Comparison of ENCODE assay signal across 39 cellular contexts in the genomic region with DNA sequence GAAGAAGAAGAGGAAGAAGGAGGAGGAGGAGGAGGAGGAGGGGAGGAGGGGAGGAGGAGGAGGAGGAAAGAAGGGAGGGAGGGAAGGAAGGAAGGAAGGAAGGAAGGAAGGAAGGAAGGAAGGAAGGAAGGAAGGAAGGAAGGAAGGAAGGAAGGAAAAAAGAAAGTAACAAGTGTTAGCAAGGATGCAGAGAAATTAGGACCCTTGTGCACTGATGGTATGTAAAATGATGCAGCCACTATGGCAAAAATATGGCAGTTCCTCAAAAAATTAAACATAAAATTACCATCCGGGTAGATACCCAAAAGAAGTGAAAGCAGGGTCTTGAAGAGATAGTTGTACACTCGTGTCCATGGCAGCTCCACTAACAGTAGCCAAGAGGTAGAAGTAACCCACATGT.
"Had no signal": no experiment of that assay in that cellular context is flagged by ENCODE, and none has a peak within 500 bp of the region (broad histone marks: within the 10 kb centered on the region; RNA-seq: fewer than 3 reads in every experiment).

No MANE protein-coding gene starts in this region.

- DNase-seq: activated effector memory CD4-positive, alpha-beta T cell treated with anti-CD3 and anti-CD28 coated beads, Interleukin-2, amount 50 U/mL, for 16 hours; activated effector memory CD4-positive, alpha-beta T cell treated with Interleukin-2 at 50 U/mL for 16 hours; activated gamma-delta T cell; activated gamma-delta T cell treated with Interleukin-2 at 50 U/mL for 16 hours; activated naive CD4-positive, alpha-beta T cell; activated naive CD4-positive, alpha-beta T cell treated with anti-CD3 and anti-CD28 coated beads for 36 hours; activated naive CD4-positive, alpha-beta T cell treated with anti-CD3 and anti-CD28 coated beads, Interleukin-2, amount 10 ng/mL, durations not matched to agents 7 days and 5 days; activated naive CD4-positive, alpha-beta T cell treated with anti-CD3 and anti-CD28 coated beads, Interleukin-2, amount 50 U/mL, for 16 hours; activated naive CD4-positive, alpha-beta T cell treated with Interleukin-2 at 50 U/mL for 16 hours; activated naive CD8-positive, alpha-beta T cell treated with anti-CD3 and anti-CD28 coated beads for 36 hours; activated naive CD8-positive, alpha-beta T cell treated with anti-CD3 and anti-CD28 coated beads, Interleukin-2, amount 10 ng/mL, durations not matched to agents 7 days and 5 days; activated naive CD8-positive, alpha-beta T cell treated with anti-CD3 and anti-CD28 coated beads, Interleukin-2, amount 50 U/mL, for 24 hours; activated T-cell treated with anti-CD3 and anti-CD28 coated beads, Interleukin-2, amount 50 U/mL, for 24 hours; activated T-cell treated with anti-CD3 and anti-CD28 coated beads, Interleukin-2, amount 50 U/mL, for 4 hours; activated T-cell treated with anti-CD3 and anti-CD28 coated beads, Interleukin-2, amount 50 U/mL, for 48 hours; activated T-cell treated with anti-CD3 and anti-CD28 coated beads, Interleukin-2, amount 50 U/mL, for 72 hours; adrenal gland; amniotic stem cell; amygdala; anterior cingulate cortex; aorta; body of pancreas; brain microvascular endothelial cell; caudate nucleus; central memory CD4-positive, alpha-beta T cell; cerebellar nuclear complex had no signal

- H3K4me3 ChIP-seq: adrenal gland, ascending aorta, body of pancreas, breast epithelium, cardiac muscle cell had no signal

- FAIRE-seq: astrocyte, bronchial epithelial cell had no signal

- H3K4me1 ChIP-seq: adrenal gland, ascending aorta, body of pancreas, breast epithelium had no signal

- H3K9me3 ChIP-seq: adrenal gland, ascending aorta, body of pancreas, breast epithelium had no signal

- H3K27me3 Mint-ChIP-seq: activated naive CD4-positive, alpha-beta T cell treated with anti-CD3 and anti-CD28 coated beads, Interleukin-2, amount 10 ng/mL, durations not matched to agents 7 days and 5 days; activated naive CD4-positive, alpha-beta T cell treated with anti-CD3 and anti-CD28 coated beads, Interleukin-2, amount 50 U/mL, for 24 hours; activated naive CD8-positive, alpha-beta T cell; activated naive CD8-positive, alpha-beta T cell treated with anti-CD3 and anti-CD28 coated beads for 36 hours; activated naive CD8-positive, alpha-beta T cell treated with anti-CD3 and anti-CD28 coated beads, Interleukin-2, amount 10 ng/mL, durations not matched to agents 7 days and 5 days; activated naive CD8-positive, alpha-beta T cell treated with anti-CD3 and anti-CD28 coated beads, Interleukin-2, amount 50 U/mL, for 24 hours; activated T-cell treated with anti-CD3 and anti-CD28 coated beads, Interleukin-2, amount 50 U/mL, for 24 hours; activated T-helper 17 cell treated with anti-CD3 and anti-CD28 coated beads, Interleukin-2, amount 50 U/mL, for 72 hours; brain; central memory CD8-positive, alpha-beta T cell had no signal

- H3K27ac ChIP-seq: adrenal gland, ascending aorta, body of pancreas, brain microvascular endothelial cell, breast epithelium, cardiac muscle cell had no signal

- H3K4me1 Mint-ChIP-seq: activated naive CD4-positive, alpha-beta T cell treated with anti-CD3 and anti-CD28 coated beads, Interleukin-2, amount 10 ng/mL, durations not matched to agents 7 days and 5 days; activated naive CD8-positive, alpha-beta T cell treated with anti-CD3 and anti-CD28 coated beads, Interleukin-2, amount 10 ng/mL, durations not matched to agents 7 days and 5 days; brain had no signal

- ATAC-seq: activated naive CD4-positive, alpha-beta T cell treated with anti-CD3 and anti-CD28 coated beads, Interleukin-2, amount 50 U/mL, for 72 hours; activated naive CD8-positive, alpha-beta T cell treated with anti-CD3 and anti-CD28 coated beads, Interleukin-2, amount 50 U/mL, for 24 hours; activated T-cell treated with anti-CD3 and anti-CD28 coated beads, Interleukin-2, amount 50 U/mL, for 4 hours; activated T-cell treated with anti-CD3 and anti-CD28 coated beads, Interleukin-2, amount 50 U/mL, for 72 hours; activated T-helper 17 cell treated with anti-CD3 and anti-CD28 coated beads, Interleukin-2, amount 50 U/mL, for 72 hours; body of pancreas had no signal

- H3K27ac Mint-ChIP-seq: activated naive CD4-positive, alpha-beta T cell treated with anti-CD3 and anti-CD28 coated beads for 36 hours; activated naive CD4-positive, alpha-beta T cell treated with anti-CD3 and anti-CD28 coated beads, Interleukin-2, amount 10 ng/mL, durations not matched to agents 7 days and 5 days; activated naive CD4-positive, alpha-beta T cell treated with anti-CD3 and anti-CD28 coated beads, Interleukin-2, amount 50 U/mL, for 24 hours; activated naive CD4-positive, alpha-beta T cell treated with anti-CD3 and anti-CD28 coated beads, Interleukin-2, amount 50 U/mL, for 72 hours; activated naive CD8-positive, alpha-beta T cell; activated naive CD8-positive, alpha-beta T cell treated with anti-CD3 and anti-CD28 coated beads for 36 hours; activated naive CD8-positive, alpha-beta T cell treated with anti-CD3 and anti-CD28 coated beads, Interleukin-2, amount 10 ng/mL, durations not matched to agents 7 days and 5 days; activated naive CD8-positive, alpha-beta T cell treated with anti-CD3 and anti-CD28 coated beads, Interleukin-2, amount 50 U/mL, for 24 hours; activated T-cell treated with anti-CD3 and anti-CD28 coated beads, Interleukin-2, amount 50 U/mL, for 24 hours; activated T-cell treated with anti-CD3 and anti-CD28 coated beads, Interleukin-2, amount 50 U/mL, for 72 hours; activated T-helper 1 cell treated with anti-CD3 and anti-CD28 coated beads, Interleukin-12 subunit alpha, Interleukin-12 subunit beta, Interleukin-2, Interleukin-4 antibody, amounts not matched to agents 30 ng/mL and 10 ng/mL and 1 ng/mL, durations not matched to agents 14 hours and 24 hours and 36 hours; activated T-helper 17 cell treated with anti-CD3 and anti-CD28 coated beads, Interleukin-2, amount 50 U/mL, for 72 hours; activated T-helper 2 cell treated with anti-CD3 and anti-CD28 coated beads, Interferon-gamma antibody, Interleukin-2, Interleukin-4, amounts not matched to agents 10 μg/mL and 5 μg/mL and 100 μg/mL, durations not matched to agents 14 hours and 24 hours and 36 hours; brain had no signal

- H3K36me3 ChIP-seq: adrenal gland, brain microvascular endothelial cell, breast epithelium, cardiac muscle cell had no signal

- H3K4me3 Mint-ChIP-seq: activated naive CD4-positive, alpha-beta T cell treated with anti-CD3 and anti-CD28 coated beads for 36 hours; activated naive CD4-positive, alpha-beta T cell treated with anti-CD3 and anti-CD28 coated beads, Interleukin-2, amount 10 ng/mL, durations not matched to agents 7 days and 5 days; activated naive CD4-positive, alpha-beta T cell treated with anti-CD3 and anti-CD28 coated beads, Interleukin-2, amount 50 U/mL, for 24 hours; activated naive CD8-positive, alpha-beta T cell; activated naive CD8-positive, alpha-beta T cell treated with anti-CD3 and anti-CD28 coated beads for 36 hours; activated naive CD8-positive, alpha-beta T cell treated with anti-CD3 and anti-CD28 coated beads, Interleukin-2, amount 10 ng/mL, durations not matched to agents 7 days and 5 days; activated naive CD8-positive, alpha-beta T cell treated with anti-CD3 and anti-CD28 coated beads, Interleukin-2, amount 50 U/mL, for 24 hours; activated T-cell treated with anti-CD3 and anti-CD28 coated beads, Interleukin-2, amount 50 U/mL, for 24 hours; activated T-cell treated with anti-CD3 and anti-CD28 coated beads, Interleukin-2, amount 50 U/mL, for 4 hours; activated T-cell treated with anti-CD3 and anti-CD28 coated beads, Interleukin-2, amount 50 U/mL, for 72 hours; activated T-helper 1 cell treated with anti-CD3 and anti-CD28 coated beads, Interleukin-12 subunit alpha, Interleukin-12 subunit beta, Interleukin-2, Interleukin-4 antibody, amounts not matched to agents 30 ng/mL and 10 ng/mL and 1 ng/mL, durations not matched to agents 14 hours and 24 hours and 36 hours; activated T-helper 17 cell treated with anti-CD3 and anti-CD28 coated beads, Interleukin-2, amount 50 U/mL, for 72 hours; brain; central memory CD8-positive, alpha-beta T cell had no signal

- H3K9me3 Mint-ChIP-seq: activated naive CD4-positive, alpha-beta T cell treated with anti-CD3 and anti-CD28 coated beads, Interleukin-2, amount 50 U/mL, for 24 hours; activated T-cell treated with anti-CD3 and anti-CD28 coated beads, Interleukin-2, amount 50 U/mL, for 4 hours; activated T-helper 17 cell treated with anti-CD3 and anti-CD28 coated beads, Interleukin-2, amount 50 U/mL, for 72 hours; central memory CD8-positive, alpha-beta T cell had no signal
